35 cellular contexts compared by ENCODE assay signal in genomic region chr4:73376251-73376650, GRCh38. TPM values are rescaled to one million over a fixed set of nuclear protein-coding genes. Genes with fewer than 3 reads are reported as not detected.
"Had no signal": no experiment of that assay in that cellular context is flagged by ENCODE, and none has a peak within 500 bp of the region (broad histone marks: within the 10 kb centered on the region; RNA-seq: fewer than 3 reads in every experiment).

No MANE protein-coding gene starts in this region.

- ATAC-seq: naive thymus-derived CD8-positive, alpha-beta T cell; natural killer cell treated with Interleukin-12 subunit alpha and Interleukin-12 subunit beta and Interleukin-15 and Interleukin-18, amount 100 ng/mL, for 72 hours; right cardiac atrium; sciatic nerve; stimulated activated memory B cell treated with anti-CD40 and anti-IgM and Interleukin-4, amounts not matched to agents 10 μg/mL and 1 μg/mL and 100 μg/mL, for 72 hours; stimulated activated naive CD8-positive, alpha-beta T cell treated with anti-CD3 and anti-CD28 coated beads, Interleukin-15, amount 100 ng/mL, for 72 hours; stimulated activated naive CD8-positive, alpha-beta T cell treated with anti-CD3 and anti-CD28 coated beads, Interleukin-15, Interleukin-2, amounts not matched to agents 100 U/mL and 50 U/mL, for 24 hours; upper lobe of right lung had no signal

- H3K27me3 ChIP-seq: neutrophil, pancreas, spleen, suprapubic skin, testis, tibial artery, transverse colon, upper lobe of right lung, uterus had no signal

- DNase-seq: naive thymus-derived CD8-positive, alpha-beta T cell; nephron progenitor cell; nucleus accumbens; pancreas; right cardiac atrium; spleen; stimulated activated CD4-positive, alpha-beta T cell treated with anti-CD3 and anti-CD28 coated beads, Interleukin-12 subunit alpha, Interleukin-12 subunit beta, amount 100 ng/mL, for 4 hours; stimulated activated CD4-positive, alpha-beta T cell treated with anti-CD3 and anti-CD28 coated beads, Interleukin-1b, Interleukin-23, amount 100 ng/mL, for 48 hours; stimulated activated CD4-positive, alpha-beta T cell treated with anti-CD3 and anti-CD28 coated beads, Interleukin-4, amount 100 ng/mL, for 1 hour; stimulated activated CD4-positive, alpha-beta T cell treated with anti-CD3 and anti-CD28 coated beads, Interleukin-4, amount 100 ng/mL, for 4 hours; stimulated activated CD8-positive, alpha-beta memory T cell treated with anti-CD3 and anti-CD28 coated beads, Interleukin-4, amount 100 ng/mL, for 48 hours; stimulated activated naive CD4-positive, alpha-beta T cell; stimulated activated naive CD8-positive, alpha-beta T cell treated with anti-CD3 and anti-CD28 coated beads, Interleukin-15, amount 100 ng/mL, for 72 hours; stimulated activated naive CD8-positive, alpha-beta T cell treated with anti-CD3 and anti-CD28 coated beads, Interleukin-15, Interleukin-2, amounts not matched to agents 100 U/mL and 50 U/mL, for 24 hours; substantia nigra; testis; tibial artery; transverse colon; upper lobe of right lung; uterus had no signal

- H3K4me3 ChIP-seq: pancreas, prostate gland, skin epidermis, smooth muscle cell, spleen, suprapubic skin, testis, tibial artery, transverse colon, upper lobe of right lung, uterus had no signal

- H3K9me3 ChIP-seq: neutrophil, pancreas, prostate gland, spleen, suprapubic skin, testis, tibial artery, transverse colon, upper lobe of right lung, uterus had no signal

- H3K4me2 ChIP-seq: smooth muscle cell had no signal

- H3K36me3 ChIP-seq: neutrophil, pancreas, prostate gland, spleen, suprapubic skin, tibial artery, transverse colon, upper lobe of right lung, uterus had no signal

- H3K4me1 ChIP-seq: pancreas, prostate gland, spleen, suprapubic skin, testis, tibial artery, transverse colon, upper lobe of right lung, uterus had no signal

- H3K27ac ChIP-seq: neutrophil, pancreas, prostate gland, skin epidermis, spleen, suprapubic skin, testis, tibial artery, transverse colon, upper lobe of right lung, uterus had no signal

RNA-seq across cellular contexts. Expression of gene ALB, which starts 27.8 kb away (rescaled TPM):
- total RNA-seq: natural killer cell treated with Interleukin-12 subunit alpha and Interleukin-12 subunit beta and Interleukin-15 and Interleukin-18, amount 100 ng/mL, for 72 hours; osteocyte; pulmonary artery endothelial cell; renal cortical epithelial cell had no signal
- polyA plus RNA-seq: naive thymus-derived CD8-positive, alpha-beta T cell had no signal

RNA-seq across cellular contexts. Expression of gene AFP, which starts 59.8 kb away (rescaled TPM):
- total RNA-seq: naive thymus-derived CD8-positive, alpha-beta T cell; natural killer cell treated with Interleukin-12 subunit alpha and Interleukin-12 subunit beta and Interleukin-15 and Interleukin-18, amount 100 ng/mL, for 72 hours; neural crest cell; omental fat pad; osteocyte; posterior vena cava; pulmonary artery endothelial cell; right cardiac atrium; sciatic nerve; spleen; suprapubic skin; testis; transverse colon; upper lobe of right lung; urinary bladder; uterus had no signal
- polyA plus RNA-seq: naive thymus-derived CD8-positive, alpha-beta T cell; right cardiac atrium; spleen; urinary bladder had no signal
